In the genomic region with DNA sequence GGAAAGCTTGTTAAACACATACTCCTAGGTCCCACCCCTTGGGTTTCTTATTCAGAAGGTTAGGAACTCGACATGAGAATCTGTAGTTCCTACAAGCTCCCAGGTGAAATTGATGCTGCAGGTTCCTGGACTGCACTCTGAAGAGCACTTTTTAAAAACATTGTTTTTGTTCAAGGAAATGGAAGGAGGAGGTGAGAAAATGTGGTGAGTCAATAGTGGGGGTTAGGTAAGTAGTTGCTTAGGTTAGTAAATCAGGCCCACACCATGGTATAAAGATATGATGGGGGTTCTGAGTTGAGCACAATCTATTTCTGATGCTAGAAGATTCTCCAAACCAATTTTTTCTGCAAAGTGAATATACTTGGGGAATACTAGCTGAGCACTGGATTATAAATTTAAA, we compare ENCODE assay signal across 26 cellular contexts.
DNase-seq lines count a peak whose midpoint lies in the region; ATAC-seq and TF ChIP-seq lines count a peak whose summit lies in the region.
"Had no signal": no experiment of that assay in that cellular context is flagged by ENCODE, and none has a peak within 500 bp of the region (broad histone marks: within the 10 kb centered on the region; RNA-seq: fewer than 3 reads in every experiment).

No MANE protein-coding gene starts in this region.

- H3K4me3 Mint-ChIP-seq in CD8-positive, alpha-beta memory T cell = peak overlapping the region in 5 of 7 donors; percentile 4 to 58 (median 25)
- H3K4me3 Mint-ChIP-seq in central memory CD8-positive, alpha-beta T cell = peak overlapping the region; percentile 28
- peak overlapping the region in 2 of 5 donors; percentile 36 to 55 for H3K4me3 Mint-ChIP-seq in immature natural killer cell
- H3K4me3 Mint-ChIP-seq: CD14-positive monocyte; CD4-positive, alpha-beta memory T cell; CD4-positive, CD25-positive, alpha-beta regulatory T cell had no signal

- H3K27ac Mint-ChIP-seq in CD8-positive, alpha-beta memory T cell = peak overlapping the region in 5 of 8 donors; percentile 1 to 74 (median 45)
- H3K27ac Mint-ChIP-seq in central memory CD8-positive, alpha-beta T cell (ENCODE audit: low read depth) = peak overlapping the region; percentile 6
- peak overlapping the region in 4 of 6 donors; percentile 14 to 66 (median 56) for H3K27ac Mint-ChIP-seq in immature natural killer cell
- H3K27ac Mint-ChIP-seq: CD14-positive monocyte; CD4-positive, alpha-beta memory T cell; CD4-positive, CD25-positive, alpha-beta regulatory T cell had no signal

- CTCF ChIA-PET in CD8-positive, alpha-beta memory T cell (lab: Charles Lee) = no interaction called here
- CTCF ChIA-PET in PC-9 (lab: Charles Lee) = no interaction called here

- no peak overlapping the region for H3K27ac ChIP-seq in CD8-positive, alpha-beta memory T cell (ENCODE audit: low read depth, low read length)
- no peak overlapping the region for H3K27ac ChIP-seq in PC-9
- H3K27ac ChIP-seq: BLaER1 had no signal

- H4K20me1 ChIP-seq in PC-9 (ENCODE audit: insufficient read depth) = no peaks in the 10 kb centered on the region
- H4K20me1 ChIP-seq: BLaER1 had no signal

- POLR2A ChIA-PET in CD8-positive, alpha-beta memory T cell (lab: Charles Lee) = no interaction called here
- POLR2A ChIA-PET in PC-9 (lab: Charles Lee; ENCODE audit: unreplicated experiment) = no interaction called here

- TF ChIP-seq CTCF in PC-9 (conservative IDR thresholded peaks at IDR 0.05) = no peak

- H3K4me1 ChIP-seq in CD8-positive, alpha-beta memory T cell (ENCODE audit: insufficient read depth, low read length) = no peaks in the 10 kb centered on the region
- no peaks in the 10 kb centered on the region for H3K4me1 ChIP-seq in PC-9 (replicated peaks; ENCODE audit: insufficient read depth)
- H3K4me1 ChIP-seq: BE2C, BLaER1, Caco-2 had no signal

- H3K4me2 ChIP-seq in PC-9 = no peak overlapping the region
- H3K4me2 ChIP-seq: BLaER1 had no signal

- no peak for DNase-seq in CD8-positive, alpha-beta memory T cell
- DNase-seq in PC-9 (no peak), immature natural killer cell (no peak), D341Med (ENCODE audit: low spot score) (no peak), NCI-H2107 (lab: John Stamatoyannopoulos, UW) (no peak)
- DNase-seq in central memory CD8-positive, alpha-beta T cell (ENCODE audit: low spot score in 2 of 2) = no peak
- no peak for DNase-seq in activated CD8-positive, alpha-beta memory T cell treated with anti-CD3 and anti-CD28 coated beads for 24 hours
- DNase-seq in stimulated activated CD4-positive, alpha-beta T cell treated with anti-CD3 and anti-CD28 coated beads, Interleukin-4, amount 100 ng/mL, for 1 hour = no peak
- DNase-seq: 8988T; ACHN; BE2C; C1 segment of cervical spinal cord; Caco-2; Calu3; CD4-positive, alpha-beta memory T cell; CD4-positive, CD25-positive, alpha-beta regulatory T cell; DMS 273 treated with DMSO at 0.1 percent for 48 hours; DMS153; DMS53; DMS79; DND-41; EL; GDM1 had no signal

- no peaks in the 10 kb centered on the region for H3K9me2 ChIP-seq in PC-9 (ENCODE audit: insufficient read depth)

- intact Hi-C loops in PC-9 (cut with micrococcal nuclease; ENCODE audit: unreplicated experiment) = no loop called here

- H3K27me3 Mint-ChIP-seq in CD8-positive, alpha-beta memory T cell = peaks cover 0 to 1% of the 10 kb centered on the region in 2 donors
- no peaks in the 10 kb centered on the region for H3K27me3 Mint-ChIP-seq in central memory CD8-positive, alpha-beta T cell
- no peaks in the 10 kb centered on the region for H3K27me3 Mint-ChIP-seq in immature natural killer cell (ENCODE audit: low read depth in 3 of 3)
- H3K27me3 Mint-ChIP-seq: CD4-positive, alpha-beta memory T cell; CD4-positive, CD25-positive, alpha-beta regulatory T cell had no signal

- BruUV-seq in PC-9 (replicated peaks; lab: Mats Ljungman, UMichigan) = no TSS peak

- ATAC-seq in central memory CD8-positive, alpha-beta T cell (replicated peaks; ENCODE audit: extremely low read depth, poor library complexity, severe bottlenecking) = peak; percentile 64
- ATAC-seq: GM12878 had no signal

- H2AFZ ChIP-seq in PC-9 = peak overlapping the region; percentile 59; the same call in 1 of the 2 replicates

- no peaks in the 10 kb centered on the region for H3K36me3 ChIP-seq in CD8-positive, alpha-beta memory T cell (ENCODE audit: insufficient read depth, low read length)
- no peaks in the 10 kb centered on the region for H3K36me3 ChIP-seq in PC-9 (ENCODE audit: low read depth)
- H3K36me3 ChIP-seq: BE2C, BLaER1 had no signal

- H3K9me3 ChIP-seq in CD8-positive, alpha-beta memory T cell (ENCODE audit: low read length) = no peaks in the 10 kb centered on the region
- peaks cover 3% of the 10 kb centered on the region; the same call in 1 of the 2 replicates for H3K9me3 ChIP-seq in PC-9 (ENCODE audit: insufficient read depth, low read depth)
- H3K9me3 ChIP-seq: BE2C, BLaER1, Caco-2 had no signal

- no peak overlapping the region for H3K4me3 ChIP-seq in CD8-positive, alpha-beta memory T cell (ENCODE audit: low read length)
- H3K4me3 ChIP-seq in PC-9 = no peak overlapping the region
- H3K4me3 ChIP-seq: BLaER1, GM12878 had no signal

- peaks cover 16 to 21% (median 21%) of the 10 kb centered on the region in 3 donors for H3K4me1 Mint-ChIP-seq in CD8-positive, alpha-beta memory T cell
- H3K4me1 Mint-ChIP-seq in central memory CD8-positive, alpha-beta T cell = peaks cover 16% of the 10 kb centered on the region
- peaks cover 8 to 21% of the 10 kb centered on the region in 2 donors for H3K4me1 Mint-ChIP-seq in immature natural killer cell
- H3K4me1 Mint-ChIP-seq: CD14-positive monocyte; CD4-positive, CD25-positive, alpha-beta regulatory T cell had no signal

- H3F3A ChIP-seq in PC-9 (ENCODE audit: insufficient read depth, low read depth) = no peaks in the 10 kb centered on the region

- H3K79me2 ChIP-seq in PC-9 (ENCODE audit: low read depth) = no peaks in the 10 kb centered on the region

- no peaks in the 10 kb centered on the region for H3K36me3 Mint-ChIP-seq in CD8-positive, alpha-beta memory T cell
- no peaks in the 10 kb centered on the region for H3K36me3 Mint-ChIP-seq in central memory CD8-positive, alpha-beta T cell (ENCODE audit: insufficient read depth)
- peaks cover 0 to 3% (median 0%) of the 10 kb centered on the region in 3 donors for H3K36me3 Mint-ChIP-seq in immature natural killer cell
- H3K36me3 Mint-ChIP-seq: CD14-positive monocyte; CD4-positive, alpha-beta memory T cell; CD4-positive, CD25-positive, alpha-beta regulatory T cell had no signal

- H3K9me3 Mint-ChIP-seq in CD8-positive, alpha-beta memory T cell = peaks cover 0 to 6% (median 3%) of the 10 kb centered on the region in 5 donors
- H3K9me3 Mint-ChIP-seq in central memory CD8-positive, alpha-beta T cell = no peaks in the 10 kb centered on the region
- peaks cover 0 to 11% (median 4%) of the 10 kb centered on the region in 6 donors for H3K9me3 Mint-ChIP-seq in immature natural killer cell

- H3K27me3 ChIP-seq in CD8-positive, alpha-beta memory T cell (ENCODE audit: insufficient read depth, low read length, poor library complexity, severe bottlenecking) = no peaks in the 10 kb centered on the region
- H3K27me3 ChIP-seq in PC-9 (ENCODE audit: insufficient read depth, low read depth) = no peaks in the 10 kb centered on the region
- H3K27me3 ChIP-seq: BE2C, BLaER1 had no signal

Comparison
In these comparisons a context has a peak if more than half of its experiments do, and no peak if none do; other contexts are left out.
1. H3K27ac Mint-ChIP-seq: peak in every context shown above with its lines; median percentile 56 in immature natural killer cell; 45 in CD8-positive, alpha-beta memory T cell; 6 in central memory CD8-positive, alpha-beta T cell.